In genomic region chr1:213938776-213939175, GRCh38 we compare ENCODE assay signal across 1 cellular context.
TF ChIP-seq lines count a peak whose summit lies in the region.

No MANE protein-coding gene starts in this region.

TF ChIP-seq in GM23338, 12 proteins besides CTCF, POLR2A, EP300 and RAD21 (continued from another document):
- TF ChIP-seq ZNF462 (CRISPR knock-in tag; IDR thresholded peaks at IDR 0.05) (no peak), ZNF114 (CRISPR knock-in tag; IDR thresholded peaks at IDR 0.05) (no peak), REST (IDR thresholded peaks at IDR 0.05; ENCODE audit: unreplicated experiment) (no peak), STAT1 (IDR thresholded peaks at IDR 0.05; ENCODE audit: unreplicated experiment) (no peak), POLR2AphosphoS5 (IDR thresholded peaks at IDR 0.05; ENCODE audit: low read depth) (no peak), NANOG (IDR thresholded peaks at IDR 0.05; ENCODE audit: borderline replicate concordance) (no peak), ZNF331 (CRISPR knock-in tag; IDR thresholded peaks at IDR 0.05; ENCODE audit: low read depth) (no peak), JUNB (IDR thresholded peaks at IDR 0.05; ENCODE audit: unreplicated experiment) (no peak), EZH2phosphoT487 (IDR thresholded peaks at IDR 0.05; ENCODE audit: unreplicated experiment) (no peak), EZH2 (IDR thresholded peaks at IDR 0.05; ENCODE audit: low read depth, unreplicated experiment) (no peak), ETS1 (IDR thresholded peaks at IDR 0.05) (no peak)
